ENCODE assay signal across 9 cellular contexts in the genomic region with DNA sequence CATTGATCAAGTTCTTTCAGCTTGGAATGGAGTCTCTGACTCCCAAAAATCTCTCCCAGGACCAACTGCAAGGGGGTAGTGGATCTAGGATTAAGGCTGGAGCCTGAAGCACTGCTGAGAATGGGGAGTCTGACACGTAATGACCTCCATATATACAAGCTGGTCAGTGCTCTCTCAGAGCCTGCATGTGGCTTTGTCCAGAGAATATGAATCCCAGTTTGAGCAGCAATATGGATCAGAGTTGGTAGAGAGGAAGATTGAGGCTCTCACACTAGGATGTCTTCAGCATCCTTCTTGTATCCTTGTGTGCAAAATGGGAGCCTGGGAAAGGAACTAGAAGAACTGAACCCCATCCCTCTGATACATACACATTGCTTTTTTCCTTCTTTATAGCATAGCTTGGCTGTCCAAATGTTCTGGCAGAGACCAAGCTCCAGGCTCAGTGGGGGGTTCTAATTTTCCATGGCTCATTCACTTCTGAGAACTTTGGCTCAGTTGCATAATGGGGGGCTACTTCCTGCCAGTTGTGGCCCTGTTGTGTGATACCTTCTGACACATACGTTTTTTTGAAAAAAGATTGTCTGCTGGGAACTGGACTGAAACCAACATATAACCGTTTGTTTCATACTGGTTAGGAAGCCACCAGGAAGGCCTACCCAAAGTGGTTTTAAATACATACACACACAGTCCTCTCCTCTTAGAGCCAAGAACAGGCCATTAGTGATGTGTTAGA.
A peak's percentile ranks its signal among the peaks of the same experiment; 100 is the strongest.
DNase-seq lines count a peak whose midpoint lies in the region; ATAC-seq, FAIRE-seq and TF ChIP-seq lines count a peak whose summit lies in the region.
"Had no signal": no experiment of that assay in that cellular context is flagged by ENCODE, and none has a peak within 500 bp of the region (broad histone marks: within the 10 kb centered on the region; RNA-seq: fewer than 3 reads in every experiment).

No MANE protein-coding gene starts in this region.

- H3K4me3 ChIP-seq in Panc1 (ENCODE audit: low read depth in 2 of 2, low read length in 2 of 2) (no peak overlapping the region), choroid plexus epithelial cell (ENCODE audit: low read depth, low read length) (no peak overlapping the region), small intestine (ENCODE audit: low read depth in 1 of 2, low read length in 2 of 2) (no peak overlapping the region)

- no peak for FAIRE-seq in small intestine (lab: Jason Lieb, UNC)
- FAIRE-seq: GM18507 had no signal

- H3K27ac ChIP-seq in Panc1 (ENCODE audit: low read length) (peak overlapping the region; percentile 2; the same call in 1 of the 2 replicates), small intestine (ENCODE audit: low read depth in 1 of 2, low read length in 1 of 2) (peak overlapping the region; percentile 91 to 92)

- TF ChIP-seq CTCF in Panc1 (IDR thresholded peaks at IDR 0.05) (no peak), choroid plexus epithelial cell (conservative IDR thresholded peaks at IDR 0.05; ENCODE audit: low read depth, low read length) (no peak)

- no peaks in the 10 kb centered on the region for H3K36me3 ChIP-seq in Panc1 (ENCODE audit: control insufficient read depth, insufficient read depth, low read length)
- H3K36me3 ChIP-seq in small intestine (ENCODE audit: control insufficient read depth in 2 of 2, insufficient read depth in 2 of 2, low read length in 2 of 2): no peaks in the 10 kb centered on the region

- H3K4me1 ChIP-seq in Panc1 (ENCODE audit: control insufficient read depth, insufficient read depth, low read length) (peaks cover 10% of the 10 kb centered on the region), small intestine (ENCODE audit: control insufficient read depth in 2 of 2, insufficient read depth in 1 of 2, low read depth in 1 of 2, low read length in 1 of 2) (peaks cover 5 to 9% of the 10 kb centered on the region in 2 donors)

- POLR2A ChIA-PET in Panc1 (lab: Charles Lee): no interaction called here

- in situ Hi-C loops in Panc1 (cut with HindIII; ENCODE audit: low pct_unique_long_range_greater_than_20kb, low sequenced_read_pairs): no loop called here

- CTCF ChIA-PET in Panc1 (lab: Charles Lee): interaction anchor here (0.7 kb wide), 1 partner anchor 291 kb away, joined by 7 read pairs; no protein-coding TSS in a partner anchor

- TF ChIP-seq POLR2A in GM18505 (IDR thresholded peaks at IDR 0.05; ENCODE audit: borderline replicate concordance, extremely low read depth, insufficient read depth, insufficient read length): no peak

- WGBS in small intestine, 3 donors: 64 to 75% (median 69%) methylated on average over 3 of the region's 3 CpGs

- ATAC-seq in GM19395 (IDR thresholded peaks at IDR 0.05; ENCODE audit: unreplicated experiment): peak; percentile 47
- peak; percentile 40 for ATAC-seq in Panc1
- ATAC-seq in GM18505 (IDR thresholded peaks at IDR 0.05; ENCODE audit: unreplicated experiment): no peak

- H3K9me3 ChIP-seq in Panc1 (ENCODE audit: control insufficient read depth, insufficient read depth, low read depth, low read length): no peaks in the 10 kb centered on the region
- no peaks in the 10 kb centered on the region for H3K9me3 ChIP-seq in small intestine (ENCODE audit: control insufficient read depth, low read depth)

- DNase-seq in Panc1 (ENCODE audit: low read depth, low spot score) (no peak), choroid plexus epithelial cell (ENCODE audit: low read depth) (peak; percentile 90), small intestine (no peak), HUDEP-2 (lab: John Stamatoyannopoulos, UW; ENCODE audit: unreplicated experiment in 76 of 76) (no peak)
- no peak for DNase-seq in stimulated activated CD4-positive, alpha-beta T cell treated with anti-CD3 and anti-CD28 coated beads, Interleukin-4, amount 100 ng/mL, for 4 hours
- DNase-seq: DND-41 had no signal

- H3K27me3 ChIP-seq in Panc1 (ENCODE audit: control insufficient read depth, insufficient read depth, low read length) (no peaks in the 10 kb centered on the region), small intestine (ENCODE audit: control insufficient read depth in 2 of 2, insufficient read depth in 2 of 2, low read length in 2 of 2) (no peaks in the 10 kb centered on the region)

- no TSS peak for BruUV-seq in Panc1 (replicated peaks; lab: Mats Ljungman, UMichigan)

- intact Hi-C loops in Panc1 (cut with micrococcal nuclease; ENCODE audit: unreplicated experiment): loop anchor here (10.0 kb wide), 1 partner anchor 154 kb away; no protein-coding TSS in a partner anchor
